8 cellular contexts compared by ENCODE assay signal in the genomic region with DNA sequence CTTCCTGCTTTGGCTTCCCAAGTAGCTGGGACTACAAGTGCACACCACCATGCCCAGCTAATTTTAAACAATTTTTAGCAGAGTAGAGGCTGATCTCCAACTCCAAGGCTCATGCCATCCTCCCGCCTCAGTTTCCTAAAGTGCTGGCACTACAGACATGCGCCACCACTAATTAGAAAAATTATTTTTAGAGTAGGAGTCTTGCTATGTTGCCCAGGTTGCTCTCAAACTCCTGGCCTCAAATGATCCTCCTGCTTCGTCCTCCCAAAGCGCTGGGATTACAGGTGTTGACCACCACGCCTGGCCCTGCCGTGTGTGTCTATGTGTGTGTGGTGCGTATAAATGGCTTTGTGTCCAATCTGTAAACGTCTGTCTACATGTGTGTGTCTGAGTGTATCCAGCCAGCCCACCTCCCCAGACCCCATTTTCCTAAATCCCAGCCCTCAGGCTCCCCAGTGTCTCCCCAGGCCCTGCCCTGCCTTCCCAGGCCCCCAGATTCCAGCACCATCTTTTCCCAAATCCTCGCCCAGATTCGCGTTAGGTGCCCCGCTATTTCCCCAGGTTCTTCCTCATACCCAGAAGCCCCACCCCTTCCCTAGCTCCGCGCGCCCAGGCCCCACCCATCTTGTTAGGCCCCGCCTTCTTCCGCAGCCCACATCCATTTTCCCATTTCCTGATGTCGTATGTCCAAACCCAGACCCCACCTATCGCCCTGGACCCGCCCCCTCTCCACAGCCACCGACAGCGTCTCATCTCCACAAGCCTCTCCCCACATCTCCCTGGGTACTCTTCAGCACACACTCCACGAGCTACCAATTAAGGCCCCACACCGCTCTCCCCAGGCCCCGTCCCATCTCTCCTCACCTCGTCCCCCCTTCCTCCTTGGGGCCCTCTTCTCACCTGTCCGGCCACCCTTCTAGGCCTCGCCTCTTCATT. TPM values are rescaled to one million over a fixed set of nuclear protein-coding genes. Genes with fewer than 3 reads are reported as not detected.
A peak's percentile ranks its signal among the peaks of the same experiment; 100 is the strongest.
DNase-seq lines count a peak whose midpoint lies in the region; TF ChIP-seq lines count a peak whose summit lies in the region.

No MANE protein-coding gene starts in this region.

- H3K4me1 ChIP-seq in mammary epithelial cell (ENCODE audit: insufficient read depth, low read length): peaks cover 5% of the 10 kb centered on the region
- H3K4me1 ChIP-seq in breast epithelium: no peaks in the 10 kb centered on the region

- H3K36me3 Mint-ChIP-seq in T-helper 1 cell treated with Interleukin-12 subunit alpha and Interleukin-12 subunit beta and Interleukin-4 antibody, amounts not matched to agents 30 μg/mL and 1 μg/mL, for 36 hours (ENCODE audit: low read depth): peaks cover 2% of the 10 kb centered on the region

- in situ Hi-C loops in mammary epithelial cell (cut with MboI; ENCODE audit: low sequenced_read_pairs in 2 of 2): no loop called here

- peaks cover 32% of the 10 kb centered on the region for H3K4me1 Mint-ChIP-seq in T-helper 1 cell treated with Interleukin-12 subunit alpha and Interleukin-12 subunit beta and Interleukin-4 antibody, amounts not matched to agents 30 μg/mL and 1 μg/mL, for 36 hours (ENCODE audit: low read depth)

- H3K27ac ChIP-seq in mammary epithelial cell (ENCODE audit: insufficient read depth, low read depth, low read length) (no peak overlapping the region), breast epithelium (no peak overlapping the region)

- peaks cover 74% of the 10 kb centered on the region for H3K27me3 Mint-ChIP-seq in T-helper 1 cell treated with Interleukin-12 subunit alpha and Interleukin-12 subunit beta and Interleukin-4 antibody, amounts not matched to agents 30 μg/mL and 1 μg/mL, for 36 hours (ENCODE audit: low read depth)

- no peaks in the 10 kb centered on the region for H3K36me3 ChIP-seq in mammary epithelial cell (ENCODE audit: insufficient read depth, low read length)
- H3K36me3 ChIP-seq in breast epithelium: no peaks in the 10 kb centered on the region

- H3K9me3 ChIP-seq in mammary epithelial cell (replicated peaks; ENCODE audit: insufficient read depth, low read length) (no peaks in the 10 kb centered on the region), breast epithelium (no peaks in the 10 kb centered on the region), iPS-18c (ENCODE audit: control insufficient read depth, insufficient read depth, low read length) (no peaks in the 10 kb centered on the region)

- H3K4me2 ChIP-seq in mammary epithelial cell (ENCODE audit: insufficient read depth, low read depth, low read length): peak overlapping the region; percentile 45

- BruUV-seq in mammary epithelial cell (replicated peaks; lab: Mats Ljungman, UMichigan): no TSS peak

- peak; percentile 21 for DNase-seq in mammary epithelial cell
- DNase-seq in breast epithelium (ENCODE audit: low spot score in 2 of 2): no peak
- DNase-seq in ureter (ENCODE audit: low spot score): peak; percentile 88
- no peak for DNase-seq in cerebellar nuclear complex (lab: John Stamatoyannopoulos, UW)
- DNase-seq in NOMO-1 treated with dmso at 0.1 percent for 144 hours (lab: John Stamatoyannopoulos, UW; ENCODE audit: unreplicated experiment): no peak
- no peak for DNase-seq in AG20443 (ENCODE audit: low spot score)

- peaks cover 29% of the 10 kb centered on the region for H3K27me3 ChIP-seq in mammary epithelial cell (ENCODE audit: insufficient read depth, low read length)
- H3K27me3 ChIP-seq in breast epithelium: peaks cover 8 to 68% of the 10 kb centered on the region in 2 donors

- no peaks in the 10 kb centered on the region for H3K79me2 ChIP-seq in mammary epithelial cell (ENCODE audit: insufficient read depth, low read length)

- no peak for TF ChIP-seq POLR2A in breast epithelium (IDR thresholded peaks at IDR 0.05)

- CTCF ChIA-PET in mammary epithelial cell (lab: Charles Lee; ENCODE audit: low non-redundant PET): no interaction called here

- intact Hi-C loops in mammary epithelial cell (cut with micrococcal nuclease): no loop called here
- intact Hi-C loops in breast epithelium (cut with DNase I; ENCODE audit: low total_unique reads): no loop called here

- 27% methylated on average over 13 of the region's 28 CpGs for WGBS in mammary epithelial cell (ENCODE audit: low coverage, missing lambda C conversion rate)

- H3K9me3 Mint-ChIP-seq in T-helper 1 cell treated with Interleukin-12 subunit alpha and Interleukin-12 subunit beta and Interleukin-4 antibody, amounts not matched to agents 30 μg/mL and 1 μg/mL, for 36 hours: no peaks in the 10 kb centered on the region

- peak overlapping the region; percentile 52 for H2AFZ ChIP-seq in mammary epithelial cell (ENCODE audit: low read depth, low read length)

- peak overlapping the region; percentile 50 for H3K4me3 Mint-ChIP-seq in T-helper 1 cell treated with Interleukin-12 subunit alpha and Interleukin-12 subunit beta and Interleukin-4 antibody, amounts not matched to agents 30 μg/mL and 1 μg/mL, for 36 hours

- no peak overlapping the region for H3K4me3 ChIP-seq in mammary epithelial cell (replicated peaks in 1 of 3; ENCODE audit: insufficient read depth in 1 of 3, low read depth in 2 of 3, low read length in 3 of 3)
- peak overlapping the region in 1 of 3 donors; percentile 64 for H3K4me3 ChIP-seq in breast epithelium
- H3K4me3 ChIP-seq in iPS-18c (ENCODE audit: insufficient read depth, low read depth, low read length): peak overlapping the region; percentile 73

- H3K9ac ChIP-seq in mammary epithelial cell (ENCODE audit: insufficient read depth, low read length): no peak overlapping the region

- TF ChIP-seq CTCF in mammary epithelial cell (conservative IDR thresholded peaks at IDR 0.05 in 1 of 2, IDR thresholded peaks at IDR 0.05 in 1 of 2; ENCODE audit: extremely low read depth in 1 of 2, insufficient read depth in 1 of 2, low read depth in 1 of 2, low read length in 2 of 2): no peak
- no peak for TF ChIP-seq CTCF in breast epithelium (IDR thresholded peaks at IDR 0.05)

- peak overlapping the region; percentile 33 for H3K27ac Mint-ChIP-seq in T-helper 1 cell treated with Interleukin-12 subunit alpha and Interleukin-12 subunit beta and Interleukin-4 antibody, amounts not matched to agents 30 μg/mL and 1 μg/mL, for 36 hours

- no peaks in the 10 kb centered on the region for H4K20me1 ChIP-seq in mammary epithelial cell (ENCODE audit: insufficient read depth, low read length)

- dilution Hi-C loops in mammary epithelial cell (cut with HindIII; ENCODE audit: low sequenced_read_pairs): loop anchor here (5.0 kb wide), 7 partner anchors 50 to 345 kb away; no protein-coding TSS in a partner anchor

RNA-seq across cellular contexts. Expression of a gene that starts 24.9 kb away (rescaled TPM):
- total RNA-seq in mammary epithelial cell: under 1 TPM; under 0.01 to 0.19 TPM
- polyA plus RNA-seq in mammary epithelial cell: 0.07 TPM
- not detected for polyA minus RNA-seq in mammary epithelial cell
- total RNA-seq in breast epithelium: under 1 TPM in 2 of 3 donors, not detected in 1; under 0.01 to 0.29 TPM
- 2.7 TPM for total RNA-seq in ureter

RNA-seq across cellular contexts. Expression of a gene that starts 27.5 kb away (rescaled TPM):
- total RNA-seq in mammary epithelial cell (10 to 100 TPM in 1 of 2 donors, 1 to 10 TPM in 1; 7.0 to 25.9 TPM), breast epithelium (10 to 100 TPM; 13.1 to 41.6 (median 17.1) TPM), ureter (20.0 TPM)
- polyA plus RNA-seq in mammary epithelial cell: 3.3 TPM
- 4.6 TPM for polyA minus RNA-seq in mammary epithelial cell

RNA-seq across cellular contexts. Expression of a gene that starts 37.2 kb away (rescaled TPM):
- total RNA-seq in mammary epithelial cell: 10 to 100 TPM in 1 of 2 donors, 1 to 10 TPM in 1; 1.5 to 10.8 TPM
- 8.1 TPM for polyA plus RNA-seq in mammary epithelial cell
- 30.4 TPM for polyA minus RNA-seq in mammary epithelial cell
- 1 to 10 TPM; 4.6 to 6.6 (median 6.3) TPM for total RNA-seq in breast epithelium
- 13.9 TPM for total RNA-seq in ureter

Comparison
In these comparisons a context has a peak if more than half of its experiments do, and no peak if none do; other contexts are left out.
1. DNase-seq: peak in mammary epithelial cell (single experiment) and ureter (single experiment); none in breast epithelium (0 of 2), cerebellar nuclear complex (0 of 2), NOMO-1 treated with dmso at 0.1 percent for 144 hours (single experiment) and AG20443 (single experiment).